29 cellular contexts compared by ENCODE assay signal in genomic region chr3:122912772-122913538, GRCh38.
DNase-seq lines count a peak whose midpoint lies in the region; ATAC-seq and TF ChIP-seq lines count a peak whose summit lies in the region.
"Had no signal": no experiment of that assay in that cellular context is flagged by ENCODE, and none has a peak within 500 bp of the region (broad histone marks: within the 10 kb centered on the region; RNA-seq: fewer than 3 reads in every experiment).

No MANE protein-coding gene starts in this region.

- peak; percentile 4 for DNase-seq in 8988T
- peak; percentile 64 for DNase-seq in H7
- DNase-seq in lower lobe of right lung: no peak
- DNase-seq in KBM-7: no peak
- DNase-seq in effector memory CD8-positive, alpha-beta T cell: no peak
- DNase-seq in occipital lobe (lab: John Stamatoyannopoulos, UW): no peak
- DNase-seq in endothelial cell (ENCODE audit: low spot score): no peak
- DNase-seq: activated CD4-positive, alpha-beta T cell treated with anti-CD3 and anti-CD28 coated beads, Interleukin-2, amount 10 ng/mL, durations not matched to agents 24 days and 14 days; activated gamma-delta T cell; activated naive CD8-positive, alpha-beta T cell treated with anti-CD3 and anti-CD28 coated beads for 36 hours; activated T-cell treated with anti-CD3 and anti-CD28 coated beads, Interleukin-2, amount 50 U/mL, for 24 hours; anterior cingulate cortex; CD8-positive, alpha-beta memory T cell; esophagus squamous epithelium; foreskin melanocyte; GOT3; mesendoderm; NCI-H1436; NCI-H226; posterior cingulate gyrus; right cardiac atrium; SHP77; stimulated activated naive CD4-positive, alpha-beta T cell treated with Interleukin-2 at 50 U/mL for 16 hours; thyroid gland had no signal

- no peaks in the 10 kb centered on the region for H3K36me3 Mint-ChIP-seq in dendritic cell treated with granulocyte-macrophage colony-stimulating factor and Interleukin-4, amounts not matched to agents 40 ng/mL and 50 ng/mL, for 4 days (ENCODE audit: low read depth)
- H3K36me3 Mint-ChIP-seq in effector memory CD8-positive, alpha-beta T cell (ENCODE audit: insufficient read depth): no peaks in the 10 kb centered on the region
- no peaks in the 10 kb centered on the region for H3K36me3 Mint-ChIP-seq in endothelial cell (ENCODE audit: low read depth, unreplicated experiment)
- H3K36me3 Mint-ChIP-seq: activated naive CD8-positive, alpha-beta T cell treated with anti-CD3 and anti-CD28 coated beads for 36 hours had no signal

- peaks cover 54% of the 10 kb centered on the region for H3K27me3 Mint-ChIP-seq in dendritic cell treated with granulocyte-macrophage colony-stimulating factor and Interleukin-4, amounts not matched to agents 40 ng/mL and 50 ng/mL, for 4 days
- H3K27me3 Mint-ChIP-seq in effector memory CD8-positive, alpha-beta T cell: peaks cover 42 to 71% of the 10 kb centered on the region in 2 donors
- H3K27me3 Mint-ChIP-seq in endothelial cell (ENCODE audit: unreplicated experiment): peaks cover 9% of the 10 kb centered on the region

- H3K4me3 ChIP-seq in H7 (ENCODE audit: insufficient read depth, low read depth, low read length): peak overlapping the region; percentile 8; the same call in 1 of the 2 replicates
- H3K4me3 ChIP-seq in lower lobe of right lung: peak overlapping the region; percentile 23
- H3K4me3 ChIP-seq: smooth muscle cell, thyroid gland had no signal

- ATAC-seq in lower lobe of right lung: no peak
- ATAC-seq in effector memory CD8-positive, alpha-beta T cell (replicated peaks): no peak
- ATAC-seq: left lobe of liver, right cardiac atrium had no signal

- H3K9me3 Mint-ChIP-seq in dendritic cell treated with granulocyte-macrophage colony-stimulating factor and Interleukin-4, amounts not matched to agents 40 ng/mL and 50 ng/mL, for 4 days: no peaks in the 10 kb centered on the region
- no peaks in the 10 kb centered on the region for H3K9me3 Mint-ChIP-seq in effector memory CD8-positive, alpha-beta T cell
- H3K9me3 Mint-ChIP-seq in endothelial cell (ENCODE audit: unreplicated experiment): no peaks in the 10 kb centered on the region
- H3K9me3 Mint-ChIP-seq: activated CD4-positive, alpha-beta T cell treated with anti-CD3 and anti-CD28 coated beads, Interleukin-2, amount 10 ng/mL, durations not matched to agents 24 days and 14 days; activated naive CD8-positive, alpha-beta T cell treated with anti-CD3 and anti-CD28 coated beads for 36 hours; activated T-cell treated with anti-CD3 and anti-CD28 coated beads, Interleukin-2, amount 50 U/mL, for 24 hours; CD8-positive, alpha-beta memory T cell; neural crest cell had no signal

- in situ Hi-C loops in KBM-7 (cut with MboI; ENCODE audit: low pct_unique_long_range_greater_than_20kb, low sequenced_read_pairs): no loop called here

- intact Hi-C loops in dendritic cell treated with granulocyte-macrophage colony-stimulating factor and Interleukin-4, amounts not matched to agents 40 ng/mL and 50 ng/mL, for 4 days (cut with micrococcal nuclease): no loop called here
- intact Hi-C loops in lower lobe of right lung (cut with DNase I): no loop called here

- no peaks in the 10 kb centered on the region for H3K4me1 Mint-ChIP-seq in dendritic cell treated with granulocyte-macrophage colony-stimulating factor and Interleukin-4, amounts not matched to agents 40 ng/mL and 50 ng/mL, for 4 days (ENCODE audit: low read depth)
- peaks cover 9 to 10% of the 10 kb centered on the region in 2 donors for H3K4me1 Mint-ChIP-seq in effector memory CD8-positive, alpha-beta T cell (ENCODE audit: low read depth in 2 of 2)
- no peaks in the 10 kb centered on the region for H3K4me1 Mint-ChIP-seq in endothelial cell (ENCODE audit: unreplicated experiment)
- H3K4me1 Mint-ChIP-seq: activated CD4-positive, alpha-beta T cell treated with anti-CD3 and anti-CD28 coated beads, Interleukin-2, amount 10 ng/mL, durations not matched to agents 24 days and 14 days; neural crest cell had no signal

- no peak overlapping the region for H3K27ac ChIP-seq in lower lobe of right lung
- H3K27ac ChIP-seq: esophagus squamous epithelium, thyroid gland, VCaP had no signal

- no peaks in the 10 kb centered on the region for H3K9me3 ChIP-seq in lower lobe of right lung
- H3K9me3 ChIP-seq: esophagus squamous epithelium, thyroid gland had no signal

- H3K36me3 ChIP-seq in H7 (replicated peaks; ENCODE audit: control insufficient read depth, insufficient read depth, low read length) (no peaks in the 10 kb centered on the region), lower lobe of right lung (no peaks in the 10 kb centered on the region)
- H3K36me3 ChIP-seq: esophagus squamous epithelium, thyroid gland had no signal

- H3K27me3 ChIP-seq in H7 (ENCODE audit: control insufficient read depth, insufficient read depth, low read length) (no peaks in the 10 kb centered on the region), lower lobe of right lung (ENCODE audit: low read depth) (peaks cover 23% of the 10 kb centered on the region)
- H3K27me3 ChIP-seq: thyroid gland had no signal

- no peaks in the 10 kb centered on the region for H3K4me1 ChIP-seq in lower lobe of right lung
- H3K4me1 ChIP-seq: thyroid gland had no signal

- TF ChIP-seq CTCF in lower lobe of right lung (IDR thresholded peaks at IDR 0.05): no peak
- TF ChIP-seq CTCF in endothelial cell (IDR thresholded peaks at IDR 0.05; ENCODE audit: unreplicated experiment): no peak

- H3K27ac Mint-ChIP-seq in dendritic cell treated with granulocyte-macrophage colony-stimulating factor and Interleukin-4, amounts not matched to agents 40 ng/mL and 50 ng/mL, for 4 days: no peak overlapping the region
- H3K27ac Mint-ChIP-seq in effector memory CD8-positive, alpha-beta T cell: no peak overlapping the region
- no peak overlapping the region for H3K27ac Mint-ChIP-seq in endothelial cell (ENCODE audit: unreplicated experiment)
- H3K27ac Mint-ChIP-seq: activated CD4-positive, alpha-beta T cell treated with anti-CD3 and anti-CD28 coated beads, Interleukin-2, amount 10 ng/mL, durations not matched to agents 24 days and 14 days; activated naive CD8-positive, alpha-beta T cell treated with anti-CD3 and anti-CD28 coated beads for 36 hours; activated T-cell treated with anti-CD3 and anti-CD28 coated beads, Interleukin-2, amount 50 U/mL, for 24 hours; CD8-positive, alpha-beta memory T cell had no signal

- H3K4me3 Mint-ChIP-seq in dendritic cell treated with granulocyte-macrophage colony-stimulating factor and Interleukin-4, amounts not matched to agents 40 ng/mL and 50 ng/mL, for 4 days: peak overlapping the region; percentile 38
- H3K4me3 Mint-ChIP-seq in effector memory CD8-positive, alpha-beta T cell: peak overlapping the region in 1 of 2 donors; percentile 36
- no peak overlapping the region for H3K4me3 Mint-ChIP-seq in endothelial cell (ENCODE audit: unreplicated experiment)
- H3K4me3 Mint-ChIP-seq: activated CD4-positive, alpha-beta T cell treated with anti-CD3 and anti-CD28 coated beads, Interleukin-2, amount 10 ng/mL, durations not matched to agents 24 days and 14 days; activated naive CD8-positive, alpha-beta T cell treated with anti-CD3 and anti-CD28 coated beads for 36 hours; activated T-cell treated with anti-CD3 and anti-CD28 coated beads, Interleukin-2, amount 50 U/mL, for 24 hours; neural crest cell had no signal

Comparison
In these comparisons a context has a peak if more than half of its experiments do, and no peak if none do; other contexts are left out.
1. DNase-seq: peak in 8988T (single experiment) and H7 (single experiment); none in lower lobe of right lung (single experiment), KBM-7 (single experiment), effector memory CD8-positive, alpha-beta T cell (0 of 3), occipital lobe (single experiment) and endothelial cell (single experiment).